In genomic region chr9:129112526-129112925, GRCh38 we compare ENCODE assay signal across 8 cellular contexts. TPM values are rescaled to one million over a fixed set of nuclear protein-coding genes. Genes with fewer than 3 reads are reported as not detected.
DNase-seq lines count a peak whose midpoint lies in the region; ATAC-seq, FAIRE-seq and TF ChIP-seq lines count a peak whose summit lies in the region.
"Not testable (repeated sequence)": the region's sequence is repeated elsewhere in the genome, so short reads cannot be mapped to it uniquely, and the experiment has no call there.

No MANE protein-coding gene starts in this region.

- RAD21 ChIA-PET in GM12878 (lab: Charles Lee; ENCODE audit: unreplicated experiment): interaction anchor here (1.0 to 2.2 kb wide), 5 partner anchors 13 to 30 kb away, joined by 3 to 7 read pairs (median 4); no protein-coding TSS in a partner anchor

- not testable (repeated sequence) for H3K9me3 Mint-ChIP-seq in Caco-2 (ENCODE audit: unreplicated experiment); WTC11

- CTCF ChIA-PET in Caco-2 (lab: Charles Lee) (interaction anchor here (0.6 kb wide), 1 partner anchor 31 kb away, joined by 3 read pairs; the partner anchor contains the start of gene DOLPP1), WTC11 (lab: Charles Lee) (interaction anchor here (0.6 to 2.9 kb wide), 4 partner anchors 15 to 514 kb away, joined by 3 to 19 read pairs (median 3); partner anchors contain the start of genes NTMT1 and SH3GLB2), GM12878 (lab: Yijun Ruan, JAX) (interaction anchor here (0.7 to 4.4 kb wide), 6 partner anchors 10 to 544 kb away, joined by 3 to 32 read pairs (median 8); no protein-coding TSS in a partner anchor)
- CTCF ChIA-PET in HepG2 (lab: Yijun Ruan, JAX; ENCODE audit: low intra/inter-chr PET ratio, low total read pairs): not testable (repeated sequence)

- H3K36me3 Mint-ChIP-seq in Caco-2 (ENCODE audit: insufficient read depth, unreplicated experiment): peaks cover 21% of the 10 kb centered on the region
- H3K36me3 Mint-ChIP-seq in WTC11: not testable (repeated sequence)

- H4K20me1 ChIP-seq in Karpas-422 (ENCODE audit: insufficient read depth, low read depth, low read length); GM12878 (ENCODE audit: control insufficient read depth, insufficient read depth); HepG2 (ENCODE audit: insufficient read depth, low read length): not testable (repeated sequence)

- DNase-seq in Caco-2; Karpas-422; WTC11 (ENCODE audit: low spot score); GM12878 (ENCODE audit: low read depth, low spot score); HepG2 (ENCODE audit: low spot score); tibial artery: not testable (repeated sequence)

- H3K9ac ChIP-seq in Karpas-422 (ENCODE audit: low read length) (peak overlapping the region; percentile 96), GM12878 (ENCODE audit: control insufficient read depth, insufficient read depth, low read length) (peak overlapping the region; percentile 85), HepG2 (ENCODE audit: insufficient read depth, low read depth, low read length) (peak overlapping the region; percentile 88)
- H3K9ac ChIP-seq in parathyroid adenoma: not testable (repeated sequence)

- H3K4me1 Mint-ChIP-seq in Caco-2 (ENCODE audit: low read depth, unreplicated experiment) (peaks cover 25% of the 10 kb centered on the region), WTC11 (peaks cover 24% of the 10 kb centered on the region)

- POLR2A ChIA-PET in Caco-2 (lab: Charles Lee): not testable (repeated sequence)
- POLR2A ChIA-PET in WTC11 (lab: Charles Lee) (interaction anchor here (0.6 kb wide), 2 partner anchors 49 to 66 kb away, joined by 3 to 8 read pairs; partner anchors contain the start of gene IER5L), GM12878 (lab: Charles Lee) (interaction anchor here (0.6 to 1.9 kb wide), 7 partner anchors 9 to 525 kb away, joined by 3 to 7 read pairs (median 3); no protein-coding TSS in a partner anchor), HepG2 (lab: Yijun Ruan, JAX) (interaction anchor here (1.6 kb wide), 1 partner anchor 11 kb away, joined by 3 read pairs; no protein-coding TSS in a partner anchor)

- peak overlapping the region; percentile 88 for H3K4me3 Mint-ChIP-seq in Caco-2 (ENCODE audit: unreplicated experiment)
- peak overlapping the region; percentile 93 for H3K4me3 Mint-ChIP-seq in WTC11

- H2AFZ ChIP-seq in Karpas-422 (ENCODE audit: low read length); GM12878 (ENCODE audit: control insufficient read depth, low read depth, low read length); HepG2 (ENCODE audit: low read length); parathyroid adenoma: not testable (repeated sequence)

- not testable (repeated sequence) for TF ChIP-seq RAD21 in GM12878 (IDR thresholded peaks at IDR 0.05; ENCODE audit: insufficient read depth, low read depth, low read length); HepG2 (CRISPR knock-in tag; IDR thresholded peaks at IDR 0.05)

- not testable (repeated sequence) for TF ChIP-seq POLR2A in GM12878 (IDR thresholded peaks at IDR 0.05; ENCODE audit: low read depth, low read length); HepG2 (IDR thresholded peaks at IDR 0.05; ENCODE audit: insufficient read depth in 1 of 2, low read depth in 2 of 2, low read length in 2 of 2)

- H3K4me1 ChIP-seq in Caco-2 (peaks cover 24% of the 10 kb centered on the region), Karpas-422 (ENCODE audit: low read length) (peaks cover 31% of the 10 kb centered on the region), esophagus (ENCODE audit: control insufficient read depth in 2 of 2, insufficient read depth in 2 of 2, low read length in 1 of 2) (peaks cover 2 to 27% of the 10 kb centered on the region in 2 donors), HepG2 (ENCODE audit: insufficient read depth, low read length) (peaks cover 44% of the 10 kb centered on the region), tibial artery (peaks cover 0 to 50% (median 27%) of the 10 kb centered on the region in 4 donors)
- not testable (repeated sequence) for H3K4me1 ChIP-seq in GM12878 (ENCODE audit: control insufficient read depth, insufficient read depth, low read length); parathyroid adenoma

- SMC1A ChIA-PET in GM12878 (lab: Charles Lee; ENCODE audit: uncharacterized antibody, unreplicated experiment): interaction anchor here (0.6 to 2.6 kb wide), 5 partner anchors 9 to 553 kb away, joined by 3 to 11 read pairs (median 3); no protein-coding TSS in a partner anchor

- not testable (repeated sequence) for H3K27ac Mint-ChIP-seq in Caco-2 (ENCODE audit: unreplicated experiment)
- H3K27ac Mint-ChIP-seq in WTC11: peak overlapping the region; percentile 88; the same call in 1 of the 2 replicates

- not testable (repeated sequence) for H3K27me3 ChIP-seq in Caco-2 (replicated peaks; ENCODE audit: control insufficient read depth, insufficient read depth, low read length); Karpas-422 (ENCODE audit: low read length); GM12878 (replicated peaks in 1 of 2; ENCODE audit: control insufficient read depth in 2 of 2, insufficient read depth in 2 of 2, low read length in 1 of 2); esophagus (ENCODE audit: control insufficient read depth in 1 of 2, insufficient read depth in 2 of 2, low read length in 2 of 2); HepG2 (ENCODE audit: control insufficient read depth in 1 of 2, insufficient read depth in 2 of 2, low read length in 2 of 2); parathyroid adenoma (ENCODE audit: control insufficient read depth, insufficient read depth, low read length); tibial artery

- not testable (repeated sequence) for TF ChIP-seq EP300 in GM12878 (IDR thresholded peaks at IDR 0.05; ENCODE audit: borderline replicate concordance in 1 of 2, control insufficient read depth in 1 of 2, low read depth in 2 of 2, low read length in 2 of 2); HepG2 (IDR thresholded peaks at IDR 0.05; ENCODE audit: low read depth in 2 of 2, low read length in 2 of 2); HepG2 (CRISPR knock-in tag; IDR thresholded peaks at IDR 0.05; ENCODE audit: borderline replicate concordance)

- H3K9me3 ChIP-seq in Caco-2; Karpas-422 (ENCODE audit: low read length); GM12878 (replicated peaks; ENCODE audit: control insufficient read depth, insufficient read depth, low read length); esophagus (ENCODE audit: control insufficient read depth in 2 of 2, insufficient read depth in 1 of 2, low read depth in 1 of 2, low read length in 1 of 2); HepG2 (ENCODE audit: low read length); parathyroid adenoma (ENCODE audit: control insufficient read depth, low read length); tibial artery: not testable (repeated sequence)

- intact Hi-C loops in Caco-2 (cut with micrococcal nuclease; ENCODE audit: unreplicated experiment); GM12878 (cut with micrococcal nuclease; ENCODE audit: unreplicated experiment); HepG2 (cut with micrococcal nuclease; ENCODE audit: unreplicated experiment); tibial artery (cut with DNase I; ENCODE audit: low total_unique reads): not testable (repeated sequence)

- H3K36me3 ChIP-seq in Caco-2 (ENCODE audit: control insufficient read depth, insufficient read depth, low read length); Karpas-422 (ENCODE audit: insufficient read depth, low read length); GM12878 (ENCODE audit: control insufficient read depth in 2 of 2, insufficient read depth in 2 of 2, low read length in 1 of 2); esophagus (ENCODE audit: control insufficient read depth in 2 of 2, insufficient read depth in 2 of 2, low read length in 1 of 2); HepG2 (replicated peaks in 1 of 2; ENCODE audit: control insufficient read depth in 1 of 2, insufficient read depth in 2 of 2, low read length in 2 of 2); parathyroid adenoma (ENCODE audit: control insufficient read depth, insufficient read depth, low read length): not testable (repeated sequence)
- H3K36me3 ChIP-seq in tibial artery: peaks cover 2 to 12% (median 6%) of the 10 kb centered on the region in 3 donors

- H3K79me2 ChIP-seq in Karpas-422 (ENCODE audit: low read length): peaks cover 60% of the 10 kb centered on the region
- peaks cover 25% of the 10 kb centered on the region for H3K79me2 ChIP-seq in GM12878 (ENCODE audit: control insufficient read depth, insufficient read depth, low read length)
- H3K79me2 ChIP-seq in HepG2 (ENCODE audit: insufficient read depth, low read length): peaks cover 44% of the 10 kb centered on the region
- peaks cover 16% of the 10 kb centered on the region for H3K79me2 ChIP-seq in parathyroid adenoma

- not testable (repeated sequence) for H3K9me2 ChIP-seq in Karpas-422 (replicated peaks; ENCODE audit: insufficient read depth, low read length)

- not testable (repeated sequence) for ATAC-seq in WTC11, GM12878, HepG2

- not testable (repeated sequence) for H3K27me3 Mint-ChIP-seq in Caco-2 (ENCODE audit: insufficient read depth, unreplicated experiment)
- peaks cover 17% of the 10 kb centered on the region for H3K27me3 Mint-ChIP-seq in WTC11 (ENCODE audit: low read depth)

- H3K4me2 ChIP-seq in Karpas-422 (ENCODE audit: low read depth, low read length, poor library complexity, severe bottlenecking): peak overlapping the region; percentile 85
- H3K4me2 ChIP-seq in GM12878 (ENCODE audit: control insufficient read depth, insufficient read depth): peak overlapping the region; percentile 46
- peak overlapping the region; percentile 100 for H3K4me2 ChIP-seq in HepG2 (ENCODE audit: low read depth, low read length)
- peak overlapping the region; percentile 81 for H3K4me2 ChIP-seq in parathyroid adenoma (ENCODE audit: low read length)

- FAIRE-seq in GM12878 (lab: Jason Lieb, UNC); HepG2 (lab: Jason Lieb, UNC): not testable (repeated sequence)

- H3K27ac ChIP-seq in Karpas-422 (ENCODE audit: low read length) (peak overlapping the region; percentile 74), GM12878 (ENCODE audit: control insufficient read depth, insufficient read depth) (peak overlapping the region; percentile 92), esophagus (ENCODE audit: low read depth in 2 of 2, low read length in 1 of 2) (peak overlapping the region; percentile 96), HepG2 (ENCODE audit: extremely low read length, insufficient read depth, low read length) (peak overlapping the region; percentile 97)
- H3K27ac ChIP-seq in parathyroid adenoma, tibial artery: not testable (repeated sequence)

- in situ Hi-C loops in GM12878 (cut with MboI); HepG2 (cut with HindIII; ENCODE audit: extremely low pct_ligation_motif_present, low pct_unique_long_range_greater_than_20kb): not testable (repeated sequence)

- H3K4me3 ChIP-seq in Caco-2 (ENCODE audit: low read depth, low read length) (peak overlapping the region; percentile 82), Karpas-422 (ENCODE audit: low read length) (peak overlapping the region; percentile 92), GM12878 (peak overlapping the region; percentile 98), esophagus (ENCODE audit: low read depth in 1 of 2, low read length in 2 of 2) (peak overlapping the region; percentile 58 to 91), HepG2 (replicated peaks in 1 of 3; ENCODE audit: insufficient read depth in 1 of 3, low read depth in 2 of 3, low read length in 3 of 3) (peak overlapping the region; percentile 87 to 98 (median 98)), parathyroid adenoma (ENCODE audit: low read depth, low read length) (peak overlapping the region; percentile 76), tibial artery (peak overlapping the region; percentile 80 to 84)

- not testable (repeated sequence) for TF ChIP-seq CTCF in Caco-2 (IDR thresholded peaks at IDR 0.05; ENCODE audit: insufficient read depth in 1 of 2, low read depth in 1 of 2, low read length in 1 of 2, severe bottlenecking in 1 of 2, unreplicated experiment in 1 of 2); WTC11 (IDR thresholded peaks at IDR 0.05); GM12878 (IDR thresholded peaks at IDR 0.05 in 2 of 3, conservative IDR thresholded peaks at IDR 0.05 in 1 of 3; ENCODE audit: control insufficient read depth in 2 of 3, extremely low read depth in 1 of 3, insufficient read depth in 1 of 3, low read depth in 3 of 3, low read length in 3 of 3); HepG2 (CRISPR knock-in tag; IDR thresholded peaks at IDR 0.05); parathyroid adenoma (IDR thresholded peaks at IDR 0.05); tibial artery (IDR thresholded peaks at IDR 0.05)

- not testable (repeated sequence) for BruUV-seq in Caco-2 (replicated peaks; lab: Mats Ljungman, UMichigan); GM12878 (replicated peaks; lab: Mats Ljungman, UMichigan); HepG2 (replicated peaks; lab: Mats Ljungman, UMichigan)

- 85% methylated on average over 17 of the region's 17 CpGs for WGBS in GM12878 (ENCODE audit: insufficient coverage, insufficient replicate concordance, low lambda C conversion rate, missing lambda C conversion rate)
- 88 to 89% methylated on average over 17 of the region's 17 CpGs for WGBS in esophagus, 2 donors
- WGBS in HepG2 (ENCODE audit: low lambda C conversion rate): 96% methylated on average over 10 of the region's 17 CpGs

RNA-seq across cellular contexts. Expression of gene PTPA, which starts 1.3 kb away (rescaled TPM):
- 100 and 107 TPM in 2 replicates for total RNA-seq in Caco-2 (2022)
- 62.7 and 98.6 TPM in 2 replicates for total RNA-seq in Karpas-422 (2014; rRNA removed; shearing (Covaris generic); ENCODE audit: low replicate concordance)
- 181 to 186 TPM (median 186 TPM) in 3 replicates for total RNA-seq in WTC11 (2021)
- 38.9 and 47.5 TPM in 2 replicates for total RNA-seq in GM12878 (2013; cell fraction: nucleolus; rRNA removed)
- total RNA-seq in GM12878 (2014; rRNA removed): 86.2 and 91.7 TPM in 2 replicates
- 42.9 and 45.6 TPM in 2 replicates for total RNA-seq in GM12878 (2014; rRNA removed; fragmentation: Illumina TruSeq; extraction: Trizol)
- total RNA-seq in GM12878 (2021): 91.3 and 100 TPM in 2 replicates
- polyA plus RNA-seq in GM12878 (2011; ENCODE audit: low read depth): 22.8 TPM
- polyA plus RNA-seq in GM12878 (2011; rRNA removed): 90.9 and 111 TPM in 2 replicates
- 132 and 151 TPM in 2 replicates for polyA plus RNA-seq in GM12878 (2011; cell fraction: cytosol; rRNA removed)
- polyA plus RNA-seq in GM12878 (2011; cell fraction: nucleus; rRNA removed): 121 and 122 TPM in 2 replicates
- 35.0 and 40.3 TPM in 2 replicates for polyA plus RNA-seq in GM12878 (2012)
- 56.2 and 61.6 TPM in 2 replicates for polyA plus RNA-seq in GM12878 (2014; fragmentation: Illumina TruSeq; extraction: Trizol)
- polyA plus RNA-seq in GM12878 (2014; fragmentation: Nextera tagmentation; extraction: Ambion mirVana): 1 to 10 TPM; 1.6 to 3.2 TPM
- 69.6 and 81.5 TPM in 2 replicates for polyA plus RNA-seq in GM12878 (2014; rRNA removed)
- polyA plus RNA-seq in GM12878 (2016; fragmentation: Nextera tagmentation; extraction: Ambion mirVana): 10 to 100 TPM; 48.3 to 54.0 TPM
- 86.4 and 110 TPM in 2 replicates for polyA minus RNA-seq in GM12878 (2011; rRNA and poly(A)+ RNA removed)
- polyA minus RNA-seq in GM12878 (2011; cell fraction: cytosol; rRNA and poly(A)+ RNA removed): 42.0 and 43.0 TPM in 2 replicates
- polyA minus RNA-seq in GM12878 (2011; cell fraction: nucleus; rRNA and poly(A)+ RNA removed): 38.0 and 50.2 TPM in 2 replicates
- polyA plus RNA-seq in esophagus: 100 to 1,000 TPM in 1 of 2 donors, 10 to 100 TPM in 1; 80.0 to 126 TPM
- total RNA-seq in HepG2 (2016; rRNA removed; fragmentation: Illumina TruSeq; extraction: Trizol): 105 and 109 TPM in 2 replicates
- total RNA-seq in HepG2 (2016; cell fraction: cytosol; rRNA removed; fragmentation: Illumina TruSeq; extraction: Trizol; ENCODE audit: low read depth): 13.7 and 14.3 TPM in 2 replicates
- 107 and 108 TPM in 2 replicates for total RNA-seq in HepG2 (2016; cell fraction: insoluble cytoplasmic fraction; rRNA removed; fragmentation: Illumina TruSeq; extraction: Trizol)
- 42.5 and 49.9 TPM in 2 replicates for total RNA-seq in HepG2 (2016; cell fraction: membrane; rRNA removed; fragmentation: Illumina TruSeq; extraction: Trizol)
- total RNA-seq in HepG2 (2016; cell fraction: nucleus; rRNA removed; fragmentation: Illumina TruSeq; extraction: Trizol): 57.5 and 66.5 TPM in 2 replicates
- 79.3 and 86.0 TPM in 2 replicates for polyA plus RNA-seq in HepG2 (2011; rRNA removed)
- polyA plus RNA-seq in HepG2 (2011; cell fraction: cytosol; rRNA removed): 78.6 and 93.8 TPM in 2 replicates
- 64.7 and 73.4 TPM in 2 replicates for polyA plus RNA-seq in HepG2 (2011; cell fraction: nucleus; rRNA removed)
- 58.7 and 58.8 TPM in 2 replicates for polyA plus RNA-seq in HepG2 (2012)
- 12.7 and 14.2 TPM in 2 replicates for polyA plus RNA-seq in HepG2 (2016; cell fraction: cytosol; fragmentation: Illumina TruSeq; extraction: Trizol; ENCODE audit: low read depth)
- 95.6 and 101 TPM in 2 replicates for polyA plus RNA-seq in HepG2 (2016; cell fraction: insoluble cytoplasmic fraction; fragmentation: Illumina TruSeq; extraction: Trizol; ENCODE audit: low read depth)
- polyA plus RNA-seq in HepG2 (2016; cell fraction: membrane; fragmentation: Illumina TruSeq; extraction: Trizol; ENCODE audit: low read depth): 35.2 and 36.7 TPM in 2 replicates
- polyA plus RNA-seq in HepG2 (2016; cell fraction: nucleus; fragmentation: Illumina TruSeq; extraction: Trizol; ENCODE audit: insufficient read depth, low read depth): 80.4 and 88.7 TPM in 2 replicates
- polyA minus RNA-seq in HepG2 (2011; rRNA and poly(A)+ RNA removed; ENCODE audit: low replicate concordance): 104 and 215 TPM in 2 replicates
- polyA minus RNA-seq in HepG2 (2011; cell fraction: cytosol; rRNA and poly(A)+ RNA removed): 57.5 and 58.2 TPM in 2 replicates
- polyA minus RNA-seq in HepG2 (2011; cell fraction: nucleus; rRNA and poly(A)+ RNA removed): 32.4 and 34.9 TPM in 2 replicates

RNA-seq across cellular contexts. Expression of gene CRAT, which starts 1.9 kb away (rescaled TPM):
- 16.2 and 20.7 TPM in 2 replicates for total RNA-seq in Caco-2 (2022)
- total RNA-seq in Karpas-422 (2014; rRNA removed; shearing (Covaris generic); ENCODE audit: low replicate concordance): not detected in 2 replicates
- total RNA-seq in WTC11 (2021): 17.2 to 19.1 TPM (median 17.5 TPM) in 3 replicates
- total RNA-seq in GM12878 (2013; cell fraction: nucleolus; rRNA removed): 0.59 and 1.1 TPM in 2 replicates
- 2.0 TPM in 2 replicates for total RNA-seq in GM12878 (2014; rRNA removed)
- total RNA-seq in GM12878 (2014; rRNA removed; fragmentation: Illumina TruSeq; extraction: Trizol): 0.60 and 0.89 TPM in 2 replicates
- 2.9 and 3.4 TPM in 2 replicates for total RNA-seq in GM12878 (2021)
- polyA plus RNA-seq in GM12878 (2011; ENCODE audit: low read depth): 0.85 TPM
- polyA plus RNA-seq in GM12878 (2011; rRNA removed): 0.32 and 0.61 TPM in 2 replicates
- 1.1 and 1.6 TPM in 2 replicates for polyA plus RNA-seq in GM12878 (2011; cell fraction: cytosol; rRNA removed)
- 2.0 TPM in 2 replicates for polyA plus RNA-seq in GM12878 (2011; cell fraction: nucleus; rRNA removed)
- polyA plus RNA-seq in GM12878 (2012): 2.0 and 3.2 TPM in 2 replicates
- polyA plus RNA-seq in GM12878 (2014; fragmentation: Illumina TruSeq; extraction: Trizol): 0.79 and 1.5 TPM in 2 replicates
- polyA plus RNA-seq in GM12878 (2014; fragmentation: Nextera tagmentation; extraction: Ambion mirVana): under 1 TPM; 0.10 to 0.47 TPM
- 2.0 and 2.7 TPM in 2 replicates for polyA plus RNA-seq in GM12878 (2014; rRNA removed)
- polyA plus RNA-seq in GM12878 (2016; fragmentation: Nextera tagmentation; extraction: Ambion mirVana): 1 to 10 TPM; 3.2 to 3.4 TPM
- polyA minus RNA-seq in GM12878 (2011; rRNA and poly(A)+ RNA removed): 1.0 and 1.5 TPM in 2 replicates
- 0.52 and 3.1 TPM in 2 replicates for polyA minus RNA-seq in GM12878 (2011; cell fraction: cytosol; rRNA and poly(A)+ RNA removed)
- polyA minus RNA-seq in GM12878 (2011; cell fraction: nucleus; rRNA and poly(A)+ RNA removed): 0.48 and 1.1 TPM in 2 replicates
- 10 to 100 TPM; 26.6 to 36.7 TPM for polyA plus RNA-seq in esophagus
- total RNA-seq in HepG2 (2016; rRNA removed; fragmentation: Illumina TruSeq; extraction: Trizol): 26.6 and 29.3 TPM in 2 replicates
- 13.7 and 20.3 TPM in 2 replicates for total RNA-seq in HepG2 (2016; cell fraction: cytosol; rRNA removed; fragmentation: Illumina TruSeq; extraction: Trizol; ENCODE audit: low read depth)
- total RNA-seq in HepG2 (2016; cell fraction: insoluble cytoplasmic fraction; rRNA removed; fragmentation: Illumina TruSeq; extraction: Trizol): 24.5 and 28.0 TPM in 2 replicates
- 27.1 and 32.0 TPM in 2 replicates for total RNA-seq in HepG2 (2016; cell fraction: membrane; rRNA removed; fragmentation: Illumina TruSeq; extraction: Trizol)
- 17.6 and 18.1 TPM in 2 replicates for total RNA-seq in HepG2 (2016; cell fraction: nucleus; rRNA removed; fragmentation: Illumina TruSeq; extraction: Trizol)
- polyA plus RNA-seq in HepG2 (2011; rRNA removed): 26.1 and 31.1 TPM in 2 replicates
- 21.4 and 24.4 TPM in 2 replicates for polyA plus RNA-seq in HepG2 (2011; cell fraction: cytosol; rRNA removed)
- polyA plus RNA-seq in HepG2 (2011; cell fraction: nucleus; rRNA removed): 62.4 and 63.9 TPM in 2 replicates
- polyA plus RNA-seq in HepG2 (2012): 32.3 and 32.7 TPM in 2 replicates
- polyA plus RNA-seq in HepG2 (2016; cell fraction: cytosol; fragmentation: Illumina TruSeq; extraction: Trizol; ENCODE audit: low read depth): 18.5 and 23.3 TPM in 2 replicates
- 27.2 and 34.4 TPM in 2 replicates for polyA plus RNA-seq in HepG2 (2016; cell fraction: insoluble cytoplasmic fraction; fragmentation: Illumina TruSeq; extraction: Trizol; ENCODE audit: low read depth)
- 26.8 and 32.7 TPM in 2 replicates for polyA plus RNA-seq in HepG2 (2016; cell fraction: membrane; fragmentation: Illumina TruSeq; extraction: Trizol; ENCODE audit: low read depth)
- polyA plus RNA-seq in HepG2 (2016; cell fraction: nucleus; fragmentation: Illumina TruSeq; extraction: Trizol; ENCODE audit: insufficient read depth, low read depth): 29.5 and 29.9 TPM in 2 replicates
- 7.1 and 60.6 TPM in 2 replicates for polyA minus RNA-seq in HepG2 (2011; rRNA and poly(A)+ RNA removed; ENCODE audit: low replicate concordance)
- polyA minus RNA-seq in HepG2 (2011; cell fraction: cytosol; rRNA and poly(A)+ RNA removed): 24.5 and 25.6 TPM in 2 replicates
- polyA minus RNA-seq in HepG2 (2011; cell fraction: nucleus; rRNA and poly(A)+ RNA removed): 11.7 and 16.0 TPM in 2 replicates

RNA-seq across cellular contexts. Expression of gene DOLPP1, which starts 31.6 kb away (rescaled TPM):
- 44.7 and 45.1 TPM in 2 replicates for total RNA-seq in Caco-2 (2022)
- total RNA-seq in Karpas-422 (2014; rRNA removed; shearing (Covaris generic); ENCODE audit: low replicate concordance): 6.7 and 9.1 TPM in 2 replicates
- 30.4 to 35.6 TPM (median 32.7 TPM) in 3 replicates for total RNA-seq in WTC11 (2021)
- total RNA-seq in GM12878 (2013; cell fraction: nucleolus; rRNA removed): 6.4 and 8.2 TPM in 2 replicates
- 12.6 and 13.0 TPM in 2 replicates for total RNA-seq in GM12878 (2014; rRNA removed)
- 8.6 and 10.0 TPM in 2 replicates for total RNA-seq in GM12878 (2014; rRNA removed; fragmentation: Illumina TruSeq; extraction: Trizol)
- total RNA-seq in GM12878 (2021): 15.2 TPM in 2 replicates
- polyA plus RNA-seq in GM12878 (2011; ENCODE audit: low read depth): 3.9 TPM
- 8.0 and 13.2 TPM in 2 replicates for polyA plus RNA-seq in GM12878 (2011; rRNA removed)
- 17.8 and 22.8 TPM in 2 replicates for polyA plus RNA-seq in GM12878 (2011; cell fraction: cytosol; rRNA removed)
- polyA plus RNA-seq in GM12878 (2011; cell fraction: nucleus; rRNA removed): 22.8 and 28.4 TPM in 2 replicates
- 5.7 and 6.6 TPM in 2 replicates for polyA plus RNA-seq in GM12878 (2012)
- 6.6 and 13.6 TPM in 2 replicates for polyA plus RNA-seq in GM12878 (2014; fragmentation: Illumina TruSeq; extraction: Trizol)
- 1 to 10 TPM in 1 of 2 experiments, under 1 TPM in 1; 0.76 to 3.5 TPM for polyA plus RNA-seq in GM12878 (2014; fragmentation: Nextera tagmentation; extraction: Ambion mirVana)
- 17.4 and 19.9 TPM in 2 replicates for polyA plus RNA-seq in GM12878 (2014; rRNA removed)
- polyA plus RNA-seq in GM12878 (2016; fragmentation: Nextera tagmentation; extraction: Ambion mirVana): 10 to 100 TPM; 18.9 to 19.2 TPM
- polyA minus RNA-seq in GM12878 (2011; rRNA and poly(A)+ RNA removed): 9.2 and 14.9 TPM in 2 replicates
- polyA minus RNA-seq in GM12878 (2011; cell fraction: cytosol; rRNA and poly(A)+ RNA removed): 5.1 and 5.5 TPM in 2 replicates
- polyA minus RNA-seq in GM12878 (2011; cell fraction: nucleus; rRNA and poly(A)+ RNA removed): 4.4 and 7.9 TPM in 2 replicates
- polyA plus RNA-seq in esophagus: 10 to 100 TPM; 11.4 to 16.5 TPM
- 15.1 and 34.1 TPM in 2 replicates for total RNA-seq in HepG2 (2016; rRNA removed; fragmentation: Illumina TruSeq; extraction: Trizol)
- 4.4 and 4.8 TPM in 2 replicates for total RNA-seq in HepG2 (2016; cell fraction: cytosol; rRNA removed; fragmentation: Illumina TruSeq; extraction: Trizol; ENCODE audit: low read depth)
- 14.3 and 33.9 TPM in 2 replicates for total RNA-seq in HepG2 (2016; cell fraction: insoluble cytoplasmic fraction; rRNA removed; fragmentation: Illumina TruSeq; extraction: Trizol)
- total RNA-seq in HepG2 (2016; cell fraction: membrane; rRNA removed; fragmentation: Illumina TruSeq; extraction: Trizol): 11.5 and 12.2 TPM in 2 replicates
- total RNA-seq in HepG2 (2016; cell fraction: nucleus; rRNA removed; fragmentation: Illumina TruSeq; extraction: Trizol): 27.9 and 34.5 TPM in 2 replicates
- polyA plus RNA-seq in HepG2 (2011; rRNA removed): 20.9 and 21.0 TPM in 2 replicates
- polyA plus RNA-seq in HepG2 (2011; cell fraction: cytosol; rRNA removed): 18.4 and 24.7 TPM in 2 replicates
- polyA plus RNA-seq in HepG2 (2011; cell fraction: nucleus; rRNA removed): 17.8 and 22.4 TPM in 2 replicates
- 7.5 and 9.0 TPM in 2 replicates for polyA plus RNA-seq in HepG2 (2012)
- 3.5 and 3.7 TPM in 2 replicates for polyA plus RNA-seq in HepG2 (2016; cell fraction: cytosol; fragmentation: Illumina TruSeq; extraction: Trizol; ENCODE audit: low read depth)
- polyA plus RNA-seq in HepG2 (2016; cell fraction: insoluble cytoplasmic fraction; fragmentation: Illumina TruSeq; extraction: Trizol; ENCODE audit: low read depth): 15.8 and 16.0 TPM in 2 replicates
- polyA plus RNA-seq in HepG2 (2016; cell fraction: membrane; fragmentation: Illumina TruSeq; extraction: Trizol; ENCODE audit: low read depth): 6.2 and 7.2 TPM in 2 replicates
- polyA plus RNA-seq in HepG2 (2016; cell fraction: nucleus; fragmentation: Illumina TruSeq; extraction: Trizol; ENCODE audit: insufficient read depth, low read depth): 48.2 and 51.4 TPM in 2 replicates
- 31.9 and 42.4 TPM in 2 replicates for polyA minus RNA-seq in HepG2 (2011; rRNA and poly(A)+ RNA removed; ENCODE audit: low replicate concordance)
- polyA minus RNA-seq in HepG2 (2011; cell fraction: cytosol; rRNA and poly(A)+ RNA removed): 9.3 and 12.5 TPM in 2 replicates
- 4.4 and 6.6 TPM in 2 replicates for polyA minus RNA-seq in HepG2 (2011; cell fraction: nucleus; rRNA and poly(A)+ RNA removed)

Comparison
In these comparisons a context has a peak if more than half of its experiments do, and no peak if none do; other contexts are left out.
1. H3K4me2 ChIP-seq: peak in every context shown above with its lines; median percentile 100 in HepG2; 85 in Karpas-422; 81 in parathyroid adenoma; 46 in GM12878.